ENCODE assay signal across 8 cellular contexts in the genomic region with DNA sequence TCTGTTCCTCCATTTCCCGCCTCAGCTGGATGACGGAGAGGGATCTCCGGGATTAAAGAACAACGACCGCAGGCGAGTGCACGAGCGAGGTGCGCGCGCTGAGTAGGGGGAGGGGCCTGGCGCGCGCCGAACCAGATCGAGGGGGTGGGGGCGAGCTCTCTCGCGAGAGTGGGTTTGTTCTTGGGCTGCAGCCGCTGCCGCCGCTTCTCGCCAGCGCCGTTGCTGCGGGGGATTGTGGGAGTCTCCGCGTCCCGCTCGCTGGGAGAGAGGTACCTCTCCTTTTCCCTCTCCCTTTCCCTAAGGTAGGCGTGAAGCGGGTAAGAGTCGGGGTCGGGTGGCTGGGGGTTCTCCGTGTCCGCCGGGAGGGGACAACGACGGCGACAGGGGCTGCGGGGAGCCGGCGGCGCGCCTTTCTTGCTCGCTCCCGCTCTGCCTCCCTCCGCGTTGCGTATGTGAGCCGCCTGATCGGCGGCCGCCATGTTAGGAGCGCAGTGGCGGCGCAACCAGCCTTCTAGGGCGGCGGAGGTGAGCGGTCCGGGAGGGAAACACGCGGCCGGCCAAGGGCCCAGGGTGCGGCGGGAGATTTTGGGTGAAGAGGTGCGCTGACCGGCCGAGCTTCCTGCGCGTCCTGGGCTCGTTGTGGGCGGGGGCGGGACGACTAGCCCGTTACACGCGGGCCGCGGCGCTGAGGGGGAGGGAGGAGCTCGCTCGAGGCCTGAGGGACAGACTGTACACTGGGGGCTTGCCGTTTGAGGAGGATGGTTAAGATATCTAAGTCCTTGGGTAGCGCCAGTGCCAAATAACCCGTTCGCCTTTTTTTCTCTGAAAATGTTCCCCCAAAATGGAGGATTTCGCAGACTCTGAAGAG. TPM values are rescaled to one million over a fixed set of nuclear protein-coding genes. Genes with fewer than 3 reads are reported as not detected.
DNase-seq lines count a peak whose midpoint lies in the region; ATAC-seq and TF ChIP-seq lines count a peak whose summit lies in the region.

A gene with protein sequence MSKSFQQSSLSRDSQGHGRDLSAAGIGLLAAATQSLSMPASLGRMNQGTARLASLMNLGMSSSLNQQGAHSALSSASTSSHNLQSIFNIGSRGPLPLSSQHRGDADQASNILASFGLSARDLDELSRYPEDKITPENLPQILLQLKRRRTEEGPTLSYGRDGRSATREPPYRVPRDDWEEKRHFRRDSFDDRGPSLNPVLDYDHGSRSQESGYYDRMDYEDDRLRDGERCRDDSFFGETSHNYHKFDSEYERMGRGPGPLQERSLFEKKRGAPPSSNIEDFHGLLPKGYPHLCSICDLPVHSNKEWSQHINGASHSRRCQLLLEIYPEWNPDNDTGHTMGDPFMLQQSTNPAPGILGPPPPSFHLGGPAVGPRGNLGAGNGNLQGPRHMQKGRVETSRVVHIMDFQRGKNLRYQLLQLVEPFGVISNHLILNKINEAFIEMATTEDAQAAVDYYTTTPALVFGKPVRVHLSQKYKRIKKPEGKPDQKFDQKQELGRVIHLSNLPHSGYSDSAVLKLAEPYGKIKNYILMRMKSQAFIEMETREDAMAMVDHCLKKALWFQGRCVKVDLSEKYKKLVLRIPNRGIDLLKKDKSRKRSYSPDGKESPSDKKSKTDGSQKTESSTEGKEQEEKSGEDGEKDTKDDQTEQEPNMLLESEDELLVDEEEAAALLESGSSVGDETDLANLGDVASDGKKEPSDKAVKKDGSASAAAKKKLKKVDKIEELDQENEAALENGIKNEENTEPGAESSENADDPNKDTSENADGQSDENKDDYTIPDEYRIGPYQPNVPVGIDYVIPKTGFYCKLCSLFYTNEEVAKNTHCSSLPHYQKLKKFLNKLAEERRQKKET (plus strand): TSS at position 237 of the 868 bp plus-strand sequence. CDS start 13,676 bp downstream, outside the sequence.

- CTCF ChIA-PET in Panc1 (lab: Charles Lee): interaction anchor here (0.5 to 0.7 kb wide), 5 partner anchors 105 to 839 kb away, joined by 4 to 10 read pairs (median 6); no protein-coding TSS in a partner anchor

- peak within 1 kb of the TSS; percentile 78 to 90 for H3K4me3 ChIP-seq in Panc1 (ENCODE audit: low read depth in 2 of 2, low read length in 2 of 2)
- peak within 1 kb of the TSS; percentile 89 to 93 for H3K4me3 ChIP-seq in esophagus (ENCODE audit: low read depth in 1 of 2, low read length in 2 of 2)
- H3K4me3 ChIP-seq in muscle layer of colon (ENCODE audit: low read depth in 1 of 2, low read length in 2 of 2): peak within 1 kb of the TSS; percentile 71 to 85

- H3K4me3 Mint-ChIP-seq in activated T-cell treated with anti-CD3 and anti-CD28 coated beads, Interleukin-2, amount 50 U/mL, for 4 hours: peak within 1 kb of the TSS; percentile 98

- no TSS peak for BruUV-seq in Panc1 (replicated peaks; lab: Mats Ljungman, UMichigan)

- H3K9me3 ChIP-seq in Panc1 (ENCODE audit: control insufficient read depth, insufficient read depth, low read depth, low read length) (no peaks in the 10 kb centered on the region), esophagus (ENCODE audit: control insufficient read depth in 2 of 2, insufficient read depth in 1 of 2, low read depth in 1 of 2, low read length in 1 of 2) (no peaks in the 10 kb centered on the region), muscle layer of colon (ENCODE audit: low read length) (no peaks in the 10 kb centered on the region)

- POLR2A ChIA-PET in Panc1 (lab: Charles Lee): interaction anchor here (0.6 to 1.6 kb wide), 15 partner anchors 10 to 718 kb away, joined by 3 to 7 read pairs (median 5); a partner anchor contains a TSS

- TF ChIP-seq CTCF in Panc1 (IDR thresholded peaks at IDR 0.05): no peak

- 0% methylated on average over 82 to 88 of the region's 88 CpGs for WGBS in esophagus, 2 donors

- H3K27ac ChIP-seq in Panc1 (ENCODE audit: low read length): peak within 1 kb of the TSS; percentile 94
- peak within 1 kb of the TSS; percentile 99 for H3K27ac ChIP-seq in esophagus (ENCODE audit: low read depth in 2 of 2, low read length in 1 of 2)
- H3K27ac ChIP-seq in muscle layer of colon (ENCODE audit: low read depth, low read length): peak within 1 kb of the TSS; percentile 99

- H3K4me1 ChIP-seq in Panc1 (ENCODE audit: control insufficient read depth, insufficient read depth, low read length): peaks cover 31% of the 10 kb centered on the region
- peaks cover 0 to 3% of the 10 kb centered on the region in 2 donors for H3K4me1 ChIP-seq in esophagus (ENCODE audit: control insufficient read depth in 2 of 2, insufficient read depth in 2 of 2, low read length in 1 of 2)
- peaks cover 35% of the 10 kb centered on the region for H3K4me1 ChIP-seq in muscle layer of colon (ENCODE audit: insufficient read depth, low read length)

- ATAC-seq in GM21717 (IDR thresholded peaks at IDR 0.05; ENCODE audit: unreplicated experiment) (peak; percentile 68), Panc1 (peak; percentile 91)
- peak; percentile 87 to 89 for ATAC-seq in activated T-cell treated with anti-CD3 and anti-CD28 coated beads, Interleukin-2, amount 50 U/mL, for 4 hours

- H3K27me3 Mint-ChIP-seq in activated T-cell treated with anti-CD3 and anti-CD28 coated beads, Interleukin-2, amount 50 U/mL, for 4 hours (ENCODE audit: low read depth): no peaks in the 10 kb centered on the region

- no peaks in the 10 kb centered on the region for H3K27me3 ChIP-seq in Panc1 (ENCODE audit: control insufficient read depth, insufficient read depth, low read length)
- H3K27me3 ChIP-seq in esophagus (ENCODE audit: control insufficient read depth in 1 of 2, insufficient read depth in 2 of 2, low read length in 2 of 2): no peaks in the 10 kb centered on the region
- no peaks in the 10 kb centered on the region for H3K27me3 ChIP-seq in muscle layer of colon (ENCODE audit: control insufficient read depth in 1 of 2, insufficient read depth in 2 of 2, low read length in 2 of 2)

- intact Hi-C loops in Panc1 (cut with micrococcal nuclease; ENCODE audit: unreplicated experiment): no loop called here

- no peaks in the 10 kb centered on the region for H3K9me3 Mint-ChIP-seq in activated T-cell treated with anti-CD3 and anti-CD28 coated beads, Interleukin-2, amount 50 U/mL, for 4 hours

- peak within 1 kb of the TSS; percentile 72 for H3K9ac ChIP-seq in muscle layer of colon (ENCODE audit: low read length)

- peaks cover 40% of the 10 kb centered on the region for H3K4me1 Mint-ChIP-seq in activated T-cell treated with anti-CD3 and anti-CD28 coated beads, Interleukin-2, amount 50 U/mL, for 4 hours (ENCODE audit: low read depth)

- peaks cover 6% of the 10 kb centered on the region for H3K36me3 ChIP-seq in Panc1 (ENCODE audit: control insufficient read depth, insufficient read depth, low read length)
- H3K36me3 ChIP-seq in esophagus (ENCODE audit: control insufficient read depth in 2 of 2, insufficient read depth in 2 of 2, low read length in 1 of 2): no peaks in the 10 kb centered on the region
- H3K36me3 ChIP-seq in muscle layer of colon (ENCODE audit: insufficient read depth, low read length): no peaks in the 10 kb centered on the region

- DNase-seq in DMS153 (lab: John Stamatoyannopoulos, UW): peak; percentile 83
- DNase-seq in KG1 (lab: John Stamatoyannopoulos, UW): peak; percentile 51
- peak; percentile 84 for DNase-seq in Panc1 (ENCODE audit: low read depth, low spot score)
- peak; percentile 92 for DNase-seq in activated T-cell treated with anti-CD3 and anti-CD28 coated beads, Interleukin-2, amount 50 U/mL, for 4 hours
- peak; percentile 86 for DNase-seq in stimulated activated CD8-positive, alpha-beta memory T cell treated with anti-CD3 and anti-CD28 coated beads, Interleukin-7, amount 100 ng/mL, for 24 hours (ENCODE audit: low read depth)

- H3K36me3 Mint-ChIP-seq in activated T-cell treated with anti-CD3 and anti-CD28 coated beads, Interleukin-2, amount 50 U/mL, for 4 hours (ENCODE audit: insufficient read depth): peaks cover 17% of the 10 kb centered on the region

- in situ Hi-C loops in Panc1 (cut with HindIII; ENCODE audit: low pct_unique_long_range_greater_than_20kb, low sequenced_read_pairs): no loop called here

RNA-seq across cellular contexts. Expression of the gene that starts here (rescaled TPM):
- 194 TPM for total RNA-seq in Panc1 (2021; ENCODE audit: unreplicated experiment)
- polyA plus RNA-seq in Panc1 (2012; ENCODE audit: insufficient read length): 122 TPM
- 100 to 1,000 TPM; 201 to 208 (median 202) TPM for total RNA-seq in activated T-cell treated with anti-CD3 and anti-CD28 coated beads, Interleukin-2, amount 50 U/mL, for 4 hours
- polyA plus RNA-seq in esophagus: 10 to 100 TPM; 54.3 to 77.2 TPM

Comparison
In these comparisons a context has a peak if more than half of its experiments do, and no peak if none do; other contexts are left out.
1. Peak in every context shown above with its lines: DNase-seq, ATAC-seq, H3K4me3 ChIP-seq and H3K27ac ChIP-seq.